13 cellular contexts compared by ENCODE assay signal in the genomic region with DNA sequence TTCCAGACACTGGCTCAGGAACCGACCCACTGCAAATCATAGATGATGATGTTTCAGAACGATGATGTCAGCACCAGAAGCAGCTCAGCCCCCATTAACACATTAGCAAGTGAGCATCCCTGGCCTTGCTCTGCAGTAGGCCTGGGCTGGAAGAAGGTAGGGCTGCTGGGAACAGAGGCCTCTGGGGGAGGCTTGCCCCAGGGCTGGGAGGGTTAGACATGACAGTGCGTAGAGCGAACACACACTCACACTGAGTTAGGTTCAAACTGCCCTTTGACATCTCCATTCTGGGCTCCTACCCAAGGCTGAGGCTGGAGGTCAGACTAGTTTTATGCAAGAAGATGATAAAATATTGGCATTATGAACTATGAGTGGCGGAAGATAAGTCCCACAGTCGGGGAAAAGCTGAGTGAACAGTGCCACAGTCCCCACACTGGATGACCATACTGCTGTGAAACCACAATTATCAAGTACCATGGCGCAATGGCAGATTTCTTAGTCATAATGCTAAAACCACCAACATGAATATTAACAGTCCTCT.
DNase-seq lines count a peak whose midpoint lies in the region; ATAC-seq, FAIRE-seq and TF ChIP-seq lines count a peak whose summit lies in the region.
"Had no signal": no experiment of that assay in that cellular context is flagged by ENCODE, and none has a peak within 500 bp of the region (broad histone marks: within the 10 kb centered on the region; RNA-seq: fewer than 3 reads in every experiment).

No MANE protein-coding gene starts in this region.

- no peak overlapping the region for H3K4me3 Mint-ChIP-seq in activated CD8-positive, alpha-beta T cell treated with anti-CD3 and anti-CD28 coated beads for 36 hours
- H3K4me3 Mint-ChIP-seq in activated CD8-positive, alpha-beta T cell treated with anti-CD3 and anti-CD28 coated beads, Interleukin-2, amount 10 ng/mL, durations not matched to agents 7 days and 5 days = no peak overlapping the region
- no peak overlapping the region for H3K4me3 Mint-ChIP-seq in activated naive CD8-positive, alpha-beta T cell treated with anti-CD3 and anti-CD28 coated beads, Interleukin-2, amount 50 U/mL, for 24 hours
- no peak overlapping the region for H3K4me3 Mint-ChIP-seq in immature natural killer cell
- H3K4me3 Mint-ChIP-seq: T-helper 1 cell treated with Interleukin-12 subunit alpha and Interleukin-12 subunit beta and Interleukin-4 antibody, amounts not matched to agents 30 μg/mL and 1 μg/mL, for 36 hours had no signal

- intact Hi-C loops in activated CD8-positive, alpha-beta T cell treated with anti-CD3 and anti-CD28 coated beads for 36 hours (cut with micrococcal nuclease) = no loop called here

- POLR2A ChIA-PET in activated CD8-positive, alpha-beta T cell treated with anti-CD3 and anti-CD28 coated beads for 36 hours (lab: Charles Lee) = interaction anchor here (1.4 kb wide), 1 partner anchor 12 kb away, joined by 3 read pairs; no protein-coding TSS in a partner anchor
- POLR2A ChIA-PET in activated CD8-positive, alpha-beta T cell treated with anti-CD3 and anti-CD28 coated beads, Interleukin-2, amount 10 ng/mL, durations not matched to agents 7 days and 5 days (lab: Charles Lee) = no interaction called here

- no peak overlapping the region for H3K27ac Mint-ChIP-seq in activated CD8-positive, alpha-beta T cell treated with anti-CD3 and anti-CD28 coated beads for 36 hours
- H3K27ac Mint-ChIP-seq in activated CD8-positive, alpha-beta T cell treated with anti-CD3 and anti-CD28 coated beads, Interleukin-2, amount 10 ng/mL, durations not matched to agents 7 days and 5 days = no peak overlapping the region
- peak overlapping the region; percentile 39 for H3K27ac Mint-ChIP-seq in activated naive CD8-positive, alpha-beta T cell treated with anti-CD3 and anti-CD28 coated beads, Interleukin-2, amount 50 U/mL, for 24 hours
- no peak overlapping the region for H3K27ac Mint-ChIP-seq in immature natural killer cell
- H3K27ac Mint-ChIP-seq: T-helper 1 cell treated with Interleukin-12 subunit alpha and Interleukin-12 subunit beta and Interleukin-4 antibody, amounts not matched to agents 30 μg/mL and 1 μg/mL, for 36 hours had no signal

- CTCF ChIA-PET in activated CD8-positive, alpha-beta T cell treated with anti-CD3 and anti-CD28 coated beads for 36 hours (lab: Charles Lee) = no interaction called here
- CTCF ChIA-PET in activated CD8-positive, alpha-beta T cell treated with anti-CD3 and anti-CD28 coated beads, Interleukin-2, amount 10 ng/mL, durations not matched to agents 7 days and 5 days (lab: Charles Lee) = no interaction called here

- TF ChIP-seq CTCF in activated CD8-positive, alpha-beta T cell treated with anti-CD3 and anti-CD28 coated beads for 36 hours (IDR thresholded peaks at IDR 0.05) = no peak

- no peaks in the 10 kb centered on the region for H3K9me3 Mint-ChIP-seq in activated CD8-positive, alpha-beta T cell treated with anti-CD3 and anti-CD28 coated beads for 36 hours
- no peaks in the 10 kb centered on the region for H3K9me3 Mint-ChIP-seq in activated CD8-positive, alpha-beta T cell treated with anti-CD3 and anti-CD28 coated beads, Interleukin-2, amount 10 ng/mL, durations not matched to agents 7 days and 5 days (ENCODE audit: insufficient read depth)
- no peaks in the 10 kb centered on the region for H3K9me3 Mint-ChIP-seq in activated naive CD8-positive, alpha-beta T cell treated with anti-CD3 and anti-CD28 coated beads, Interleukin-2, amount 50 U/mL, for 24 hours
- H3K9me3 Mint-ChIP-seq in immature natural killer cell = peaks cover 0 to 1% (median 0%) of the 10 kb centered on the region in 6 donors
- H3K9me3 Mint-ChIP-seq: T-helper 1 cell treated with Interleukin-12 subunit alpha and Interleukin-12 subunit beta and Interleukin-4 antibody, amounts not matched to agents 30 μg/mL and 1 μg/mL, for 36 hours had no signal

- H3K36me3 Mint-ChIP-seq in activated CD8-positive, alpha-beta T cell treated with anti-CD3 and anti-CD28 coated beads for 36 hours (ENCODE audit: low read depth) = no peaks in the 10 kb centered on the region
- no peaks in the 10 kb centered on the region for H3K36me3 Mint-ChIP-seq in activated CD8-positive, alpha-beta T cell treated with anti-CD3 and anti-CD28 coated beads, Interleukin-2, amount 10 ng/mL, durations not matched to agents 7 days and 5 days (ENCODE audit: low read depth)
- H3K36me3 Mint-ChIP-seq in activated naive CD8-positive, alpha-beta T cell treated with anti-CD3 and anti-CD28 coated beads, Interleukin-2, amount 50 U/mL, for 24 hours (ENCODE audit: low read depth) = no peaks in the 10 kb centered on the region
- H3K36me3 Mint-ChIP-seq in immature natural killer cell = no peaks in the 10 kb centered on the region

- no peaks in the 10 kb centered on the region for H3K27me3 Mint-ChIP-seq in activated CD8-positive, alpha-beta T cell treated with anti-CD3 and anti-CD28 coated beads for 36 hours
- no peaks in the 10 kb centered on the region for H3K27me3 Mint-ChIP-seq in activated CD8-positive, alpha-beta T cell treated with anti-CD3 and anti-CD28 coated beads, Interleukin-2, amount 10 ng/mL, durations not matched to agents 7 days and 5 days (ENCODE audit: low read depth)
- peaks cover 5% of the 10 kb centered on the region for H3K27me3 Mint-ChIP-seq in activated naive CD8-positive, alpha-beta T cell treated with anti-CD3 and anti-CD28 coated beads, Interleukin-2, amount 50 U/mL, for 24 hours
- peaks cover 0 to 5% (median 2%) of the 10 kb centered on the region in 3 donors for H3K27me3 Mint-ChIP-seq in immature natural killer cell (ENCODE audit: low read depth in 3 of 3)

- no peak for TF ChIP-seq POLR2A in GM12891 (IDR thresholded peaks at IDR 0.05; ENCODE audit: low read depth, low read length)

- H3K4me1 Mint-ChIP-seq in activated CD8-positive, alpha-beta T cell treated with anti-CD3 and anti-CD28 coated beads for 36 hours (ENCODE audit: low read depth) = peaks cover 9% of the 10 kb centered on the region
- no peaks in the 10 kb centered on the region for H3K4me1 Mint-ChIP-seq in activated CD8-positive, alpha-beta T cell treated with anti-CD3 and anti-CD28 coated beads, Interleukin-2, amount 10 ng/mL, durations not matched to agents 7 days and 5 days (ENCODE audit: low read depth)
- peaks cover 15% of the 10 kb centered on the region for H3K4me1 Mint-ChIP-seq in activated naive CD8-positive, alpha-beta T cell treated with anti-CD3 and anti-CD28 coated beads, Interleukin-2, amount 50 U/mL, for 24 hours
- H3K4me1 Mint-ChIP-seq in immature natural killer cell = peaks cover 3 to 19% of the 10 kb centered on the region in 2 donors

- no peak for ATAC-seq in activated CD8-positive, alpha-beta T cell treated with anti-CD3 and anti-CD28 coated beads for 36 hours
- no peak for ATAC-seq in activated CD8-positive, alpha-beta T cell treated with anti-CD3 and anti-CD28 coated beads, Interleukin-2, amount 10 ng/mL, durations not matched to agents 7 days and 5 days
- ATAC-seq in activated naive CD8-positive, alpha-beta T cell treated with anti-CD3 and anti-CD28 coated beads, Interleukin-2, amount 50 U/mL, for 24 hours = peak; percentile 35
- no peak for ATAC-seq in GM21737 (IDR thresholded peaks at IDR 0.05; ENCODE audit: unreplicated experiment)

- no peak for FAIRE-seq in GM12891 (lab: Jason Lieb, UNC)
- FAIRE-seq: endometrium had no signal

- DNase-seq in activated CD8-positive, alpha-beta T cell treated with anti-CD3 and anti-CD28 coated beads for 36 hours = peak; percentile 12
- DNase-seq in activated CD8-positive, alpha-beta T cell treated with anti-CD3 and anti-CD28 coated beads, Interleukin-2, amount 10 ng/mL, durations not matched to agents 7 days and 5 days = no peak
- no peak for DNase-seq in activated naive CD8-positive, alpha-beta T cell treated with anti-CD3 and anti-CD28 coated beads, Interleukin-2, amount 50 U/mL, for 24 hours
- DNase-seq in immature natural killer cell (peak; percentile 24 to 33 (median 29)), stromal cell of bone marrow (ENCODE audit: low read depth) (peak; percentile 36), A172 (ENCODE audit: low spot score) (no peak), GM12891 (ENCODE audit: insufficient read length, low spot score) (no peak)
- DNase-seq: amygdala, NCI-H2029, trophoblast cell had no signal

TF ChIP-seq in GM12891, 5 proteins besides CTCF, POLR2A, EP300 and RAD21:
- TF ChIP-seq SPI1 (IDR thresholded peaks at IDR 0.05; ENCODE audit: low read depth, low read length) = no peak
- no peak for TF ChIP-seq POLR2AphosphoS5 (IDR thresholded peaks at IDR 0.05; ENCODE audit: low read depth, low read length)
- no peak for TF ChIP-seq PAX5 (IDR thresholded peaks at IDR 0.05; ENCODE audit: insufficient read depth, low read length, severe bottlenecking)
- TF ChIP-seq TAF1 (IDR thresholded peaks at IDR 0.05; ENCODE audit: low read depth, low read length) = no peak
- TF ChIP-seq POU2F2 (IDR thresholded peaks at IDR 0.05; ENCODE audit: low read depth, low read length) = no peak

Comparison
In these comparisons a context has a peak if more than half of its experiments do, and no peak if none do; other contexts are left out.
1. DNase-seq: peak in activated CD8-positive, alpha-beta T cell treated with anti-CD3 and anti-CD28 coated beads for 36 hours (single experiment), immature natural killer cell (3 of 3) and stromal cell of bone marrow (single experiment); none in activated CD8-positive, alpha-beta T cell treated with anti-CD3 and anti-CD28 coated beads, Interleukin-2, amount 10 ng/mL, durations not matched to agents 7 days and 5 days (single experiment), activated naive CD8-positive, alpha-beta T cell treated with anti-CD3 and anti-CD28 coated beads, Interleukin-2, amount 50 U/mL, for 24 hours (single experiment), A172 (single experiment) and GM12891 (single experiment).